Comparison of ENCODE assay signal across 9 cellular contexts in genomic region chr12:30796508-30796780, GRCh38. TPM values are rescaled to one million over a fixed set of nuclear protein-coding genes. Genes with fewer than 3 reads are reported as not detected.
DNase-seq lines count a peak whose midpoint lies in the region; ATAC-seq and TF ChIP-seq lines count a peak whose summit lies in the region.
"Had no signal": no experiment of that assay in that cellular context is flagged by ENCODE, and none has a peak within 500 bp of the region (broad histone marks: within the 10 kb centered on the region; RNA-seq: fewer than 3 reads in every experiment).

No MANE protein-coding gene starts in this region.

- H3K9me3 ChIP-seq in CD8-positive, alpha-beta T cell (ENCODE audit: low read length) = no peaks in the 10 kb centered on the region
- no peaks in the 10 kb centered on the region for H3K9me3 ChIP-seq in PC-3 (ENCODE audit: low read length)
- no peaks in the 10 kb centered on the region for H3K9me3 ChIP-seq in mononuclear cell (ENCODE audit: low read depth, low read length)

- no peak overlapping the region for H3K27ac Mint-ChIP-seq in CD8-positive, alpha-beta T cell
- no peak overlapping the region for H3K27ac Mint-ChIP-seq in effector memory CD8-positive, alpha-beta T cell

- no peaks in the 10 kb centered on the region for H3K9me2 ChIP-seq in PC-3 (replicated peaks; ENCODE audit: low read length)

- no peak overlapping the region for H3K27ac ChIP-seq in CD8-positive, alpha-beta T cell (ENCODE audit: low read depth, low read length)
- H3K27ac ChIP-seq in PC-3 (ENCODE audit: low read length) = peak overlapping the region; percentile 100
- H3K27ac ChIP-seq: KMS-11 had no signal

- intact Hi-C loops in CD8-positive, alpha-beta T cell (cut with DNase I, micrococcal nuclease) = loop anchor here in 1 of 2 experiments (2.0 kb wide), 1 partner anchor 42 kb away; the partner anchor contains the start of gene CAPRIN2
- intact Hi-C loops in PC-3 (cut with micrococcal nuclease) = no loop called here

- peak overlapping the region; percentile 74 for H3K4me3 Mint-ChIP-seq in CD8-positive, alpha-beta T cell
- peak overlapping the region; percentile 80 to 84 for H3K4me3 Mint-ChIP-seq in effector memory CD8-positive, alpha-beta T cell

- CTCF ChIA-PET in CD8-positive, alpha-beta T cell (lab: Charles Lee) = interaction anchor here (3.2 kb wide), 1 partner anchor 11 kb away, joined by 16 read pairs; no protein-coding TSS in a partner anchor
- CTCF ChIA-PET in PC-3 (lab: Charles Lee) = interaction anchor here (0.5 to 0.9 kb wide), 3 partner anchors 41 to 1230 kb away, joined by 3 to 6 read pairs (median 5); partner anchors contain the start of gene CAPRIN2

- no TSS peak for BruUV-seq in PC-3 (replicated peaks; lab: Mats Ljungman, UMichigan)

- H3K9me3 Mint-ChIP-seq in CD8-positive, alpha-beta T cell = no peaks in the 10 kb centered on the region
- no peaks in the 10 kb centered on the region for H3K9me3 Mint-ChIP-seq in effector memory CD8-positive, alpha-beta T cell

- H2AFZ ChIP-seq in PC-3 (ENCODE audit: low read length) = peak overlapping the region; percentile 65

- peaks cover 16% of the 10 kb centered on the region for H3K4me1 Mint-ChIP-seq in CD8-positive, alpha-beta T cell (ENCODE audit: low read depth)
- H3K4me1 Mint-ChIP-seq in effector memory CD8-positive, alpha-beta T cell (ENCODE audit: low read depth in 2 of 2) = peaks cover 5 to 21% of the 10 kb centered on the region in 2 donors

- no peaks in the 10 kb centered on the region for H3K36me3 ChIP-seq in CD8-positive, alpha-beta T cell (ENCODE audit: insufficient read depth, low read length)
- H3K36me3 ChIP-seq in PC-3 (ENCODE audit: low read depth, low read length) = peaks cover 15% of the 10 kb centered on the region

- peak overlapping the region; percentile 93 for H3K4me2 ChIP-seq in PC-3 (ENCODE audit: low read length)
- H3K4me2 ChIP-seq: KMS-11 had no signal

- no peak for DNase-seq in CD8-positive, alpha-beta T cell
- DNase-seq in PC-3 (peak; percentile 58), cortex of kidney (lab: John Stamatoyannopoulos, UW) (no peak), medulla oblongata (ENCODE audit: extremely low spot score) (no peak), DMS153 (lab: John Stamatoyannopoulos, UW) (no peak)
- no peak for DNase-seq in effector memory CD8-positive, alpha-beta T cell

- no peaks in the 10 kb centered on the region for H3K36me3 Mint-ChIP-seq in CD8-positive, alpha-beta T cell
- peaks cover 3% of the 10 kb centered on the region for H3K36me3 Mint-ChIP-seq in effector memory CD8-positive, alpha-beta T cell (ENCODE audit: insufficient read depth)

- peaks cover 14% of the 10 kb centered on the region for H3K4me1 ChIP-seq in CD8-positive, alpha-beta T cell (ENCODE audit: insufficient read depth, low read length)
- H3K4me1 ChIP-seq in PC-3 (ENCODE audit: insufficient read depth, low read length) = peaks cover 50% of the 10 kb centered on the region
- H3K4me1 ChIP-seq in mononuclear cell (ENCODE audit: insufficient read depth, low read length) = peaks cover 20% of the 10 kb centered on the region

- POLR2A ChIA-PET in CD8-positive, alpha-beta T cell (lab: Charles Lee) = interaction anchor here (0.6 kb wide), 1 partner anchor 41 kb away, joined by 3 read pairs; the partner anchor contains the start of gene CAPRIN2
- POLR2A ChIA-PET in PC-3 (lab: Charles Lee; ENCODE audit: unreplicated experiment) = interaction anchor here (0.5 to 0.8 kb wide), 7 partner anchors 19 to 1329 kb away, joined by 3 to 20 read pairs (median 6); partner anchors contain the start of gene CAPRIN2

- TF ChIP-seq CTCF in CD8-positive, alpha-beta T cell (IDR thresholded peaks at IDR 0.05) = no peak
- TF ChIP-seq CTCF in PC-3 (conservative IDR thresholded peaks at IDR 0.05; ENCODE audit: low read depth, low read length) = no peak

- H3K27me3 Mint-ChIP-seq in CD8-positive, alpha-beta T cell (ENCODE audit: low read depth) = peaks cover 40% of the 10 kb centered on the region
- peaks cover 22 to 24% of the 10 kb centered on the region in 2 donors for H3K27me3 Mint-ChIP-seq in effector memory CD8-positive, alpha-beta T cell

- no peaks in the 10 kb centered on the region for H3K27me3 ChIP-seq in CD8-positive, alpha-beta T cell (ENCODE audit: insufficient read depth, low read length)
- H3K27me3 ChIP-seq in PC-3 (ENCODE audit: low read length) (no peaks in the 10 kb centered on the region), mononuclear cell (ENCODE audit: insufficient read depth, low read length) (peaks cover 32% of the 10 kb centered on the region)

- ATAC-seq in CD8-positive, alpha-beta T cell = no peak
- ATAC-seq in GM21717 (IDR thresholded peaks at IDR 0.05; ENCODE audit: unreplicated experiment) (peak; percentile 6), PC-3 (peak; percentile 36)
- ATAC-seq in effector memory CD8-positive, alpha-beta T cell (replicated peaks) = peak; percentile 29

- peaks cover 21% of the 10 kb centered on the region for H3K79me2 ChIP-seq in PC-3 (ENCODE audit: low read length)

- peaks cover 8% of the 10 kb centered on the region for H3F3A ChIP-seq in PC-3 (ENCODE audit: low read length, unreplicated experiment)

- peak overlapping the region; percentile 97 for H3K9ac ChIP-seq in PC-3 (ENCODE audit: low read length)
- H3K9ac ChIP-seq: KMS-11 had no signal

- peak overlapping the region; percentile 55 for H3K4me3 ChIP-seq in CD8-positive, alpha-beta T cell (ENCODE audit: low read depth, low read length)
- peak overlapping the region; percentile 80 for H3K4me3 ChIP-seq in PC-3 (ENCODE audit: low read length)
- peak overlapping the region; percentile 18 for H3K4me3 ChIP-seq in mononuclear cell (ENCODE audit: low read length)

- H4K20me1 ChIP-seq in PC-3 (ENCODE audit: low read length) = no peaks in the 10 kb centered on the region

RNA-seq across cellular contexts. Expression of gene CAPRIN2, which starts 41.7 kb away (rescaled TPM):
- 10 to 100 TPM; 16.2 to 17.4 TPM for total RNA-seq in CD8-positive, alpha-beta T cell
- total RNA-seq in PC-3 (2014; rRNA removed) = 23.1 and 33.6 TPM in 2 replicates
- total RNA-seq in mononuclear cell = 18.3 TPM

Comparison
In these comparisons a context has a peak if more than half of its experiments do, and no peak if none do; other contexts are left out.
1. H3K4me3 ChIP-seq: peak in every context shown above with its lines; median percentile 80 in PC-3; 55 in CD8-positive, alpha-beta T cell; 18 in mononuclear cell.